In the genomic region with DNA sequence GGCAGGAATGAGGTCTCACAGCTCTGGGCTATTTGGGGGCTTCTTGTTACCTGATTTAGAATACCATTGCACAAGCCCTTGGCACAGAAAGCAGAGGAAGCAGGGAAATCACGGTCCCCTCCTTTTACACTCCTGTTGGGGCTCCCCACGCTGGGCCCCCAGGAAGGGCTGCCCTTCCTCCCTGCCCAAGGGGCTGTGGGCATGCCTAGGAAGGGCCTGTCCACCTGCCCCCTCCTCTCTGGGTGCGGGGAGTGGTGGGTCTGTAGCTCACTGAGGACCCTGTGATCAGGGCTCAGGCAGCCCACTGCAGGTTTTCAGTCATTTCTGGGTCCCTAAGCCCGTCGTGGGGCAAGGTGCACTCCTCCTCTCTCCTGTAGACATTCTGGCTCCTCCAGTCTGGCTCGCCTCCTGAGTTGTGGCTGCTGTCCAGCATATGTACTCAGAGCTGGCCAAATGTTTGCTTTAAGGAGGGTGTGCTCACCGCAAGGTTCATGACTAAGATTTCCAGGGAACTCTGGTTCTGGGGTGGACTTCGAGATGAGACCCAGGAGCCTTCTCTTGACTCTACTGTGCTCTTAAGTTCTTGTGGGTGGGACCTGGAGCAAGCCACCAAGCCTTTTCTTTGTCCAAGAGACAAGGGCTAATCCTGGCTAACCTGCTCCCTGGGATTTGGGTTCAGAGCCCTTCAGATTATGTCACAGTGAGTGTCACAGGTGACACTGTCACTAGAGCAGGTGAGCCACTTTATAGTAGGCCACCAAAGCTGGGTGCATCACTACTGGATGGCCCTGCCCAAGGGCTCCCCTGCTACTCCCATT, we compare ENCODE assay signal across 8 cellular contexts. TPM values are rescaled to one million over a fixed set of nuclear protein-coding genes. Genes with fewer than 3 reads are reported as not detected.
DNase-seq lines count a peak whose midpoint lies in the region; ATAC-seq and TF ChIP-seq lines count a peak whose summit lies in the region.

No MANE protein-coding gene starts in this region.

- H3K4me1 ChIP-seq in liver (ENCODE audit: control insufficient read depth in 4 of 4, insufficient read depth in 4 of 4, low read length in 3 of 4) (peaks cover 4 to 10% (median 5%) of the 10 kb centered on the region in 4 donors), vagina (peaks cover 63% of the 10 kb centered on the region)

- peak overlapping the region; percentile 75 for H3K27ac Mint-ChIP-seq in activated T-cell treated with anti-CD3 and anti-CD28 coated beads, Interleukin-2, amount 50 U/mL, for 72 hours

- no peak overlapping the region for H3K9ac ChIP-seq in liver (ENCODE audit: low read depth in 1 of 2, low read length in 2 of 2)

- H3K4me1 Mint-ChIP-seq in activated T-cell treated with anti-CD3 and anti-CD28 coated beads, Interleukin-2, amount 50 U/mL, for 72 hours (ENCODE audit: low read depth), result peaks cover 51% of the 10 kb centered on the region
- H3K4me1 Mint-ChIP-seq in activated T-cell treated with anti-CD3 and anti-CD28 coated beads, Interleukin-2, amount 50 U/mL, for 4 hours (ENCODE audit: low read depth), result peaks cover 57% of the 10 kb centered on the region

- no peak overlapping the region for H3K27ac ChIP-seq in liver (ENCODE audit: low read depth in 1 of 2, low read length in 2 of 2)
- H3K27ac ChIP-seq in vagina, result peak overlapping the region; percentile 80

- DNase-seq in activated T-cell treated with anti-CD3 and anti-CD28 coated beads, Interleukin-2, amount 50 U/mL, for 72 hours, result no peak
- no peak for DNase-seq in activated T-cell treated with anti-CD3 and anti-CD28 coated beads for 4 hours
- DNase-seq in T47D (ENCODE audit: low read depth in 1 of 2, low spot score in 1 of 2), result peak; percentile 66 to 91
- DNase-seq in vagina (ENCODE audit: extremely low spot score in 2 of 2), result no peak
- DNase-seq in activated T-cell treated with anti-CD3 and anti-CD28 coated beads, Interleukin-2, amount 50 U/mL, for 4 hours, result no peak
- no peak for DNase-seq in MV-4-11 (lab: John Stamatoyannopoulos, UW)

- no peaks in the 10 kb centered on the region for H3K9me3 Mint-ChIP-seq in activated T-cell treated with anti-CD3 and anti-CD28 coated beads, Interleukin-2, amount 50 U/mL, for 72 hours
- no peaks in the 10 kb centered on the region for H3K9me3 Mint-ChIP-seq in activated T-cell treated with anti-CD3 and anti-CD28 coated beads, Interleukin-2, amount 50 U/mL, for 4 hours

- TF ChIP-seq RAD21 in liver (IDR thresholded peaks at IDR 0.05), result no peak

- H3K9me3 ChIP-seq in liver (ENCODE audit: control insufficient read depth in 4 of 4, low read length in 3 of 4), result no peaks in the 10 kb centered on the region
- H3K9me3 ChIP-seq in vagina, result no peaks in the 10 kb centered on the region

- in situ Hi-C loops in T47D (cut with HindIII; ENCODE audit: low pct_unique_long_range_greater_than_20kb, low sequenced_read_pairs), result no loop called here

- 40% methylated on average over 8 of the region's 8 CpGs for WGBS in liver

- H3K27me3 ChIP-seq in liver (ENCODE audit: control insufficient read depth in 4 of 4, insufficient read depth in 4 of 4, low read length in 3 of 4), result no peaks in the 10 kb centered on the region
- no peaks in the 10 kb centered on the region for H3K27me3 ChIP-seq in vagina

- H3K36me3 ChIP-seq in liver (ENCODE audit: control insufficient read depth in 4 of 4, insufficient read depth in 3 of 4, low read depth in 1 of 4, low read length in 3 of 4), result peaks cover 0 to 2% (median 0%) of the 10 kb centered on the region in 4 donors
- peaks cover 0 to 23% of the 10 kb centered on the region in 2 donors for H3K36me3 ChIP-seq in vagina

- ATAC-seq in activated T-cell treated with anti-CD3 and anti-CD28 coated beads, Interleukin-2, amount 50 U/mL, for 72 hours (replicated peaks in 1 of 2), result peak in 1 of 2 donors; percentile 8
- ATAC-seq in GM21526 (IDR thresholded peaks at IDR 0.05; ENCODE audit: low FRiP score, unreplicated experiment), result no peak
- no peak for ATAC-seq in activated T-cell treated with anti-CD3 and anti-CD28 coated beads, Interleukin-2, amount 50 U/mL, for 4 hours

- H3K4me3 Mint-ChIP-seq in activated T-cell treated with anti-CD3 and anti-CD28 coated beads, Interleukin-2, amount 50 U/mL, for 72 hours, result no peak overlapping the region
- H3K4me3 Mint-ChIP-seq in activated T-cell treated with anti-CD3 and anti-CD28 coated beads, Interleukin-2, amount 50 U/mL, for 4 hours, result no peak overlapping the region

- TF ChIP-seq CTCF in liver (IDR thresholded peaks at IDR 0.05; ENCODE audit: low read depth, low read length, missing input control) (no peak), vagina (IDR thresholded peaks at IDR 0.05) (no peak)

- intact Hi-C loops in vagina (cut with DNase I), result no loop called here

- TF ChIP-seq POLR2A in vagina (IDR thresholded peaks at IDR 0.05), result no peak

- no peaks in the 10 kb centered on the region for H3K27me3 Mint-ChIP-seq in activated T-cell treated with anti-CD3 and anti-CD28 coated beads, Interleukin-2, amount 50 U/mL, for 72 hours (ENCODE audit: low read depth)
- no peaks in the 10 kb centered on the region for H3K27me3 Mint-ChIP-seq in activated T-cell treated with anti-CD3 and anti-CD28 coated beads, Interleukin-2, amount 50 U/mL, for 4 hours (ENCODE audit: low read depth)

- peaks cover 3 to 17% of the 10 kb centered on the region in 2 donors for H3K36me3 Mint-ChIP-seq in activated T-cell treated with anti-CD3 and anti-CD28 coated beads, Interleukin-2, amount 50 U/mL, for 72 hours (ENCODE audit: insufficient read depth in 2 of 2)
- peaks cover 26% of the 10 kb centered on the region for H3K36me3 Mint-ChIP-seq in activated T-cell treated with anti-CD3 and anti-CD28 coated beads, Interleukin-2, amount 50 U/mL, for 4 hours (ENCODE audit: insufficient read depth)

- H3K4me3 ChIP-seq in liver (ENCODE audit: low read depth in 1 of 3, low read length in 3 of 3) (no peak overlapping the region), vagina (no peak overlapping the region)

TF ChIP-seq in liver, 16 proteins besides CTCF, POLR2A, EP300 and RAD21:
- TF ChIP-seq, protein P1, sequence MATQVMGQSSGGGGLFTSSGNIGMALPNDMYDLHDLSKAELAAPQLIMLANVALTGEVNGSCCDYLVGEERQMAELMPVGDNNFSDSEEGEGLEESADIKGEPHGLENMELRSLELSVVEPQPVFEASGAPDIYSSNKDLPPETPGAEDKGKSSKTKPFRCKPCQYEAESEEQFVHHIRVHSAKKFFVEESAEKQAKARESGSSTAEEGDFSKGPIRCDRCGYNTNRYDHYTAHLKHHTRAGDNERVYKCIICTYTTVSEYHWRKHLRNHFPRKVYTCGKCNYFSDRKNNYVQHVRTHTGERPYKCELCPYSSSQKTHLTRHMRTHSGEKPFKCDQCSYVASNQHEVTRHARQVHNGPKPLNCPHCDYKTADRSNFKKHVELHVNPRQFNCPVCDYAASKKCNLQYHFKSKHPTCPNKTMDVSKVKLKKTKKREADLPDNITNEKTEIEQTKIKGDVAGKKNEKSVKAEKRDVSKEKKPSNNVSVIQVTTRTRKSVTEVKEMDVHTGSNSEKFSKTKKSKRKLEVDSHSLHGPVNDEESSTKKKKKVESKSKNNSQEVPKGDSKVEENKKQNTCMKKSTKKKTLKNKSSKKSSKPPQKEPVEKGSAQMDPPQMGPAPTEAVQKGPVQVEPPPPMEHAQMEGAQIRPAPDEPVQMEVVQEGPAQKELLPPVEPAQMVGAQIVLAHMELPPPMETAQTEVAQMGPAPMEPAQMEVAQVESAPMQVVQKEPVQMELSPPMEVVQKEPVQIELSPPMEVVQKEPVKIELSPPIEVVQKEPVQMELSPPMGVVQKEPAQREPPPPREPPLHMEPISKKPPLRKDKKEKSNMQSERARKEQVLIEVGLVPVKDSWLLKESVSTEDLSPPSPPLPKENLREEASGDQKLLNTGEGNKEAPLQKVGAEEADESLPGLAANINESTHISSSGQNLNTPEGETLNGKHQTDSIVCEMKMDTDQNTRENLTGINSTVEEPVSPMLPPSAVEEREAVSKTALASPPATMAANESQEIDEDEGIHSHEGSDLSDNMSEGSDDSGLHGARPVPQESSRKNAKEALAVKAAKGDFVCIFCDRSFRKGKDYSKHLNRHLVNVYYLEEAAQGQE (IDR thresholded peaks at IDR 0.05), result peak; percentile 44
- TF ChIP-seq GABPA (IDR thresholded peaks at IDR 0.05 in 1 of 2, conservative IDR thresholded peaks at IDR 0.05 in 1 of 2), result no peak
- TF ChIP-seq FOXA1 (IDR thresholded peaks at IDR 0.05), result no peak
- TF ChIP-seq YY1 (IDR thresholded peaks at IDR 0.05), result no peak

RNA-seq across cellular contexts. Expression of gene TACR2, which starts 56.0 kb away (rescaled TPM):
- not detected for total RNA-seq in activated T-cell treated with anti-CD3 and anti-CD28 coated beads, Interleukin-2, amount 50 U/mL, for 72 hours
- total RNA-seq in liver (under 1 TPM in 1 of 2 donors, not detected in 1; 0.08 TPM), vagina (6.1 TPM)
- polyA plus RNA-seq in liver, result under 1 TPM; 0.12 to 0.18 TPM
- total RNA-seq in activated T-cell treated with anti-CD3 and anti-CD28 coated beads, Interleukin-2, amount 50 U/mL, for 4 hours, result under 1 TPM in 1 of 3 donors, not detected in 2; 0.11 TPM

Comparison
In these comparisons a context has a peak if more than half of its experiments do, and no peak if none do; other contexts are left out.
1. DNase-seq: peak in T47D (2 of 2); none in activated T-cell treated with anti-CD3 and anti-CD28 coated beads, Interleukin-2, amount 50 U/mL, for 72 hours (0 of 2), activated T-cell treated with anti-CD3 and anti-CD28 coated beads for 4 hours (single experiment), vagina (0 of 2), activated T-cell treated with anti-CD3 and anti-CD28 coated beads, Interleukin-2, amount 50 U/mL, for 4 hours (single experiment) and MV-4-11 (single experiment).